Comparison of ENCODE assay signal across 8 cellular contexts in the genomic region with DNA sequence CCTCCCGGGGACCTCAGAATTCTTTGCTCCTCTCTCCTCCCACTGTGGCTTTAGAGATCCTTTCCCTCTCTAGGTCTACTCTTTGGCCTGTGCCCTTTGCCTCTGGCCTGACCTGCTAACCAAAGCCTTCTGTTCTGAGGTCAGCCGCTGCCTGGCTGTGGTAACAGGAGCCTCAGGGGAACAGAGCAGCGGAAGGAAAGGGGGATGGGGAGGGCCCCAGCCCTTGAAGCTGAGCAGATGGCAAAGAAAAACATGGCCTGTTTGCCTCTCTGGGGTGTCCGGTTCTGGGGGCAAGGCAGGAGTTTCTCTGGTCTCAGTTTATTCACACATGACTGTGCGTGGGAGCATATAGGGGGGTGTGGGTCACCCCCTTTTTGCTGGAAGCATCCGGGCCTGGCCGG.
A peak's percentile ranks its signal among the peaks of the same experiment; 100 is the strongest.
DNase-seq lines count a peak whose midpoint lies in the region; ATAC-seq and TF ChIP-seq lines count a peak whose summit lies in the region.

No MANE protein-coding gene starts in this region.

- H3K9me3 ChIP-seq in SU-DHL-6 (ENCODE audit: insufficient read depth, low read length), result no peaks in the 10 kb centered on the region

- DNase-seq in stimulated activated CD4-positive, alpha-beta T cell treated with anti-CD3 and anti-CD28 coated beads, Interleukin-15, amount 100 ng/mL, for 24 hours, result peak; percentile 32
- no peak for DNase-seq in stimulated activated CD4-positive, alpha-beta T cell treated with anti-CD3 and anti-CD28 coated beads, Interleukin-12 subunit alpha, Interleukin-12 subunit beta, amount 100 ng/mL, for 4 hours
- peak; percentile 65 for DNase-seq in fibroblast of peridontal ligament (ENCODE audit: extremely low read depth)
- DNase-seq in stimulated activated effector memory CD8-positive, alpha-beta T cell treated with anti-CD3 and anti-CD28 coated beads, Interleukin-12 subunit alpha, Interleukin-12 subunit beta, amount 100 ng/mL, for 72 hours (ENCODE audit: low spot score in 2 of 2), result peak in 1 of 2 donors; percentile 54
- DNase-seq in NCI-H345 (lab: John Stamatoyannopoulos, UW), result no peak
- DNase-seq in nucleus accumbens (lab: John Stamatoyannopoulos, UW), result no peak

- H3K4me2 ChIP-seq in SU-DHL-6 (ENCODE audit: low read depth, low read length, poor library complexity, severe bottlenecking), result peak overlapping the region; percentile 11

- H3K9me3 Mint-ChIP-seq in stimulated activated effector memory CD8-positive, alpha-beta T cell treated with anti-CD3 and anti-CD28 coated beads, Interleukin-12 subunit alpha, Interleukin-12 subunit beta, amount 100 ng/mL, for 72 hours, result no peaks in the 10 kb centered on the region

- no peaks in the 10 kb centered on the region for H3K36me3 ChIP-seq in SU-DHL-6 (ENCODE audit: low read length)

- H3K36me3 Mint-ChIP-seq in stimulated activated effector memory CD8-positive, alpha-beta T cell treated with anti-CD3 and anti-CD28 coated beads, Interleukin-12 subunit alpha, Interleukin-12 subunit beta, amount 100 ng/mL, for 72 hours, result no peaks in the 10 kb centered on the region

- no peak overlapping the region for H2AFZ ChIP-seq in SU-DHL-6 (ENCODE audit: low read depth, low read length, severe bottlenecking)

- H3F3A ChIP-seq in SU-DHL-6 (ENCODE audit: insufficient read depth), result no peaks in the 10 kb centered on the region

- H3K27ac Mint-ChIP-seq in stimulated activated effector memory CD8-positive, alpha-beta T cell treated with anti-CD3 and anti-CD28 coated beads, Interleukin-12 subunit alpha, Interleukin-12 subunit beta, amount 100 ng/mL, for 72 hours, result peak overlapping the region; percentile 36

- TF ChIP-seq CTCF in SU-DHL-6 (IDR thresholded peaks at IDR 0.05; ENCODE audit: insufficient read depth, low read length, poor library complexity, severe bottlenecking), result no peak

- no peak overlapping the region for H3K27ac ChIP-seq in SU-DHL-6 (ENCODE audit: low read depth, low read length)

- H3K27me3 ChIP-seq in SU-DHL-6 (ENCODE audit: low read length), result no peaks in the 10 kb centered on the region

- H3K4me1 Mint-ChIP-seq in stimulated activated effector memory CD8-positive, alpha-beta T cell treated with anti-CD3 and anti-CD28 coated beads, Interleukin-12 subunit alpha, Interleukin-12 subunit beta, amount 100 ng/mL, for 72 hours, result peaks cover 19% of the 10 kb centered on the region

- peak; percentile 99 for ATAC-seq in HG03108 (IDR thresholded peaks at IDR 0.05; ENCODE audit: unreplicated experiment)
- ATAC-seq in stimulated activated effector memory CD8-positive, alpha-beta T cell treated with anti-CD3 and anti-CD28 coated beads, Interleukin-12 subunit alpha, Interleukin-12 subunit beta, amount 100 ng/mL, for 72 hours, result peak; percentile 80

- H4K20me1 ChIP-seq in SU-DHL-6 (ENCODE audit: low read depth, low read length), result no peaks in the 10 kb centered on the region

- H3K4me3 ChIP-seq in SU-DHL-6 (ENCODE audit: insufficient read depth, low read length, poor library complexity, severe bottlenecking), result no peak overlapping the region

- H3K9me2 ChIP-seq in SU-DHL-6 (replicated peaks; ENCODE audit: insufficient read depth, low read length), result no peaks in the 10 kb centered on the region

- no peak overlapping the region for H3K9ac ChIP-seq in SU-DHL-6 (ENCODE audit: low read length)

- H3K4me3 Mint-ChIP-seq in stimulated activated effector memory CD8-positive, alpha-beta T cell treated with anti-CD3 and anti-CD28 coated beads, Interleukin-12 subunit alpha, Interleukin-12 subunit beta, amount 100 ng/mL, for 72 hours, result no peak overlapping the region

- no peaks in the 10 kb centered on the region for H3K79me2 ChIP-seq in SU-DHL-6 (ENCODE audit: insufficient read depth, low read length)

Comparison
In these comparisons a context has a peak if more than half of its experiments do, and no peak if none do; other contexts are left out.
1. DNase-seq: peak in stimulated activated CD4-positive, alpha-beta T cell treated with anti-CD3 and anti-CD28 coated beads, Interleukin-15, amount 100 ng/mL, for 24 hours (single experiment) and fibroblast of peridontal ligament (single experiment); none in stimulated activated CD4-positive, alpha-beta T cell treated with anti-CD3 and anti-CD28 coated beads, Interleukin-12 subunit alpha, Interleukin-12 subunit beta, amount 100 ng/mL, for 4 hours (single experiment), NCI-H345 (single experiment) and nucleus accumbens (0 of 56).